20 cellular contexts compared by ENCODE assay signal in genomic region chr9:85136978-85137377, GRCh38.
A peak's percentile ranks its signal among the peaks of the same experiment; 100 is the strongest.
DNase-seq lines count a peak whose midpoint lies in the region; ATAC-seq, FAIRE-seq and TF ChIP-seq lines count a peak whose summit lies in the region.
"Had no signal": no experiment of that assay in that cellular context is flagged by ENCODE, and none has a peak within 500 bp of the region (broad histone marks: within the 10 kb centered on the region; RNA-seq: fewer than 3 reads in every experiment).

No MANE protein-coding gene starts in this region.

- BruUV-seq in GM12878 (replicated peaks; lab: Mats Ljungman, UMichigan): no TSS peak

- TF ChIP-seq RAD21 in GM12878 (IDR thresholded peaks at IDR 0.05; ENCODE audit: insufficient read depth, low read depth, low read length): no peak

- no peak overlapping the region for H3K4me3 ChIP-seq in BLaER1 treated with 17β-estradiol and CSF1 and Interleukin-3, amounts not matched to agents 10 nM and 100 nM
- H3K4me3 ChIP-seq in MM.1S (ENCODE audit: low read length): no peak overlapping the region
- no peak overlapping the region for H3K4me3 ChIP-seq in GM12878
- H3K4me3 ChIP-seq in smooth muscle cell: no peak overlapping the region
- H3K4me3 ChIP-seq in osteoblast (ENCODE audit: insufficient read depth, low read length): no peak overlapping the region
- H3K4me3 ChIP-seq: GM23248 had no signal

- TF ChIP-seq EP300 in GM12878 (IDR thresholded peaks at IDR 0.05; ENCODE audit: borderline replicate concordance in 1 of 2, control insufficient read depth in 1 of 2, low read depth in 2 of 2, low read length in 2 of 2): no peak

- intact Hi-C loops in GM12878 (cut with micrococcal nuclease; ENCODE audit: unreplicated experiment): no loop called here

- FAIRE-seq in GM12878 (lab: Jason Lieb, UNC): no peak
- FAIRE-seq: D721Med, GM12892, GM19239, H1 had no signal

- RAD21 ChIA-PET in GM12878 (lab: Charles Lee; ENCODE audit: unreplicated experiment): interaction anchor here (0.5 to 1.2 kb wide), 3 partner anchors 9 to 170 kb away, joined by 3 read pairs; no protein-coding TSS in a partner anchor

- no peak for ATAC-seq in GM12878

- no peak overlapping the region for H2AFZ ChIP-seq in MM.1S (ENCODE audit: low read length)
- no peak overlapping the region for H2AFZ ChIP-seq in GM12878 (ENCODE audit: control insufficient read depth, low read depth, low read length)
- H2AFZ ChIP-seq in smooth muscle cell (ENCODE audit: low read depth): no peak overlapping the region
- H2AFZ ChIP-seq in osteoblast (ENCODE audit: low read length): no peak overlapping the region
- H2AFZ ChIP-seq: GM23248 had no signal

- in situ Hi-C loops in GM12878 (cut with MboI) (no loop called here), KBM-7 (cut with MboI; ENCODE audit: low pct_unique_long_range_greater_than_20kb, low sequenced_read_pairs) (no loop called here)

- peak overlapping the region; percentile 25 to 59 (median 39); a peak in 21 of 22 replicates for H3K4me2 ChIP-seq in BLaER1 treated with 17β-estradiol and CSF1 and Interleukin-3, amounts not matched to agents 10 nM and 100 nM
- H3K4me2 ChIP-seq in MM.1S (ENCODE audit: low read depth, low read length) (peak overlapping the region; percentile 29; the same call in 1 of the 2 replicates), GM12878 (ENCODE audit: control insufficient read depth, insufficient read depth) (no peak overlapping the region), smooth muscle cell (peak overlapping the region; percentile 21), osteoblast (ENCODE audit: insufficient read depth, low read length) (no peak overlapping the region)

- H3K4me1 ChIP-seq in BLaER1 treated with 17β-estradiol and CSF1 and Interleukin-3, amounts not matched to agents 10 nM and 100 nM: peaks cover 13 to 17% (median 15%) of the 10 kb centered on the region in 10 experiments; a peak in 19 of 20 replicates
- H3K4me1 ChIP-seq in MM.1S (ENCODE audit: low read length) (peaks cover 7% of the 10 kb centered on the region; the same call in 1 of the 2 replicates), GM12878 (ENCODE audit: control insufficient read depth, insufficient read depth, low read length) (no peaks in the 10 kb centered on the region; the same call in 1 of the 2 replicates), smooth muscle cell (ENCODE audit: low read depth) (no peaks in the 10 kb centered on the region), osteoblast (ENCODE audit: insufficient read depth, low read length) (no peaks in the 10 kb centered on the region)

- H4K20me1 ChIP-seq in BLaER1 treated with 17β-estradiol and CSF1 and Interleukin-3, amounts not matched to agents 10 nM and 100 nM: no peaks in the 10 kb centered on the region
- H4K20me1 ChIP-seq in MM.1S (ENCODE audit: insufficient read depth, low read length) (no peaks in the 10 kb centered on the region), GM12878 (ENCODE audit: control insufficient read depth, insufficient read depth) (no peaks in the 10 kb centered on the region), smooth muscle cell (ENCODE audit: low read depth) (no peaks in the 10 kb centered on the region), osteoblast (ENCODE audit: insufficient read depth, low read length) (no peaks in the 10 kb centered on the region)

- H3K9ac ChIP-seq in BLaER1 treated with 17β-estradiol and CSF1 and Interleukin-3, amounts not matched to agents 10 nM and 100 nM: no peak overlapping the region
- H3K9ac ChIP-seq in MM.1S (ENCODE audit: low read length) (no peak overlapping the region), GM12878 (ENCODE audit: control insufficient read depth, insufficient read depth, low read length) (no peak overlapping the region), smooth muscle cell (ENCODE audit: low read depth) (no peak overlapping the region)
- H3K9ac ChIP-seq: GM23248 had no signal

- 11% methylated on average over 6 of the region's 6 CpGs for WGBS in GM12878 (ENCODE audit: insufficient coverage, insufficient replicate concordance, low lambda C conversion rate, missing lambda C conversion rate)
- 95% methylated on average over 6 of the region's 6 CpGs for WGBS in smooth muscle cell (ENCODE audit: low lambda C conversion rate)

- no peak for TF ChIP-seq POLR2A in GM12878 (IDR thresholded peaks at IDR 0.05; ENCODE audit: low read depth, low read length)

- no peaks in the 10 kb centered on the region for H3K36me3 ChIP-seq in BLaER1 treated with 17β-estradiol and CSF1 and Interleukin-3, amounts not matched to agents 10 nM and 100 nM
- H3K36me3 ChIP-seq in MM.1S (replicated peaks; ENCODE audit: insufficient read depth, low read length): no peaks in the 10 kb centered on the region
- no peaks in the 10 kb centered on the region for H3K36me3 ChIP-seq in GM12878 (ENCODE audit: control insufficient read depth in 2 of 2, insufficient read depth in 2 of 2, low read length in 1 of 2)
- H3K36me3 ChIP-seq in smooth muscle cell (ENCODE audit: low read depth): no peaks in the 10 kb centered on the region
- H3K36me3 ChIP-seq in osteoblast (ENCODE audit: insufficient read depth, low read length): no peaks in the 10 kb centered on the region

- peaks cover 6 to 21% (median 17%) of the 10 kb centered on the region in 11 experiments; a peak in 21 of 22 replicates for H3K9me3 ChIP-seq in BLaER1 treated with 17β-estradiol and CSF1 and Interleukin-3, amounts not matched to agents 10 nM and 100 nM (replicated peaks in 1 of 11)
- H3K9me3 ChIP-seq in MM.1S (replicated peaks; ENCODE audit: insufficient read depth, low read length) (no peaks in the 10 kb centered on the region), GM12878 (replicated peaks; ENCODE audit: control insufficient read depth, insufficient read depth, low read length) (no peaks in the 10 kb centered on the region; the same call in 2 of the 3 replicates), smooth muscle cell (replicated peaks; ENCODE audit: low read depth) (no peaks in the 10 kb centered on the region), osteoblast (ENCODE audit: low read depth, low read length) (no peaks in the 10 kb centered on the region)

- no peaks in the 10 kb centered on the region for H3K27me3 ChIP-seq in BLaER1 treated with 17β-estradiol and CSF1 and Interleukin-3, amounts not matched to agents 10 nM and 100 nM
- H3K27me3 ChIP-seq in MM.1S (replicated peaks; ENCODE audit: insufficient read depth, low read length) (no peaks in the 10 kb centered on the region), GM12878 (replicated peaks in 1 of 2; ENCODE audit: control insufficient read depth in 2 of 2, insufficient read depth in 2 of 2, low read length in 1 of 2) (no peaks in the 10 kb centered on the region), smooth muscle cell (ENCODE audit: low read depth) (no peaks in the 10 kb centered on the region), osteoblast (ENCODE audit: insufficient read depth, low read length) (no peaks in the 10 kb centered on the region)

- H3K27ac ChIP-seq in BLaER1 treated with 17β-estradiol and CSF1 and Interleukin-3, amounts not matched to agents 10 nM and 100 nM: no peak overlapping the region
- no peak overlapping the region for H3K27ac ChIP-seq in MM.1S (ENCODE audit: low read length)
- no peak overlapping the region for H3K27ac ChIP-seq in GM12878 (ENCODE audit: control insufficient read depth, insufficient read depth)
- H3K27ac ChIP-seq in smooth muscle cell (ENCODE audit: low read depth): no peak overlapping the region
- H3K27ac ChIP-seq in osteoblast (ENCODE audit: low read depth, low read length): no peak overlapping the region
- H3K27ac ChIP-seq: GM23248 had no signal

- H3K9me2 ChIP-seq in MM.1S (replicated peaks; ENCODE audit: insufficient read depth, low read length): no peaks in the 10 kb centered on the region

- H3K79me2 ChIP-seq in MM.1S (ENCODE audit: low read length): no peaks in the 10 kb centered on the region
- no peaks in the 10 kb centered on the region for H3K79me2 ChIP-seq in GM12878 (ENCODE audit: control insufficient read depth, insufficient read depth, low read length)
- H3K79me2 ChIP-seq in smooth muscle cell (ENCODE audit: low read depth): no peaks in the 10 kb centered on the region
- no peaks in the 10 kb centered on the region for H3K79me2 ChIP-seq in osteoblast (ENCODE audit: insufficient read depth, low read length)

- POLR2A ChIA-PET in GM12878 (lab: Charles Lee): no interaction called here

- no peak for TF ChIP-seq CTCF in MM.1S (IDR thresholded peaks at IDR 0.05; ENCODE audit: low read length)
- no peak for TF ChIP-seq CTCF in GM12878 (IDR thresholded peaks at IDR 0.05 in 2 of 3, conservative IDR thresholded peaks at IDR 0.05 in 1 of 3; ENCODE audit: control insufficient read depth in 2 of 3, extremely low read depth in 1 of 3, insufficient read depth in 1 of 3, low read depth in 3 of 3, low read length in 3 of 3)
- no peak for TF ChIP-seq CTCF in smooth muscle cell (IDR thresholded peaks at IDR 0.05; ENCODE audit: borderline replicate concordance, insufficient read depth, poor library complexity, severe bottlenecking)
- TF ChIP-seq CTCF in osteoblast (IDR thresholded peaks at IDR 0.05; ENCODE audit: extremely low read depth, low read depth, low read length): no peak

- no peak for DNase-seq in MM.1S
- no peak for DNase-seq in GM12878 (ENCODE audit: low read depth, low spot score)
- DNase-seq in smooth muscle cell (lab: John Stamatoyannopoulos, UW; ENCODE audit: unreplicated experiment): no peak
- DNase-seq in KBM-7: no peak
- no peak for DNase-seq in GF-D8 (lab: John Stamatoyannopoulos, UW)
- DNase-seq in osteoblast (ENCODE audit: insufficient read length, low spot score, missing footprints): no peak
- DNase-seq: CD4-positive, alpha-beta T cell; CD8-positive, alpha-beta memory T cell; DMS 273 treated with DMSO at 0.1 percent for 48 hours; DMS79; EL; GDM1; GM23248; H7; HCEC 1CT had no signal

- H3F3A ChIP-seq in MM.1S (ENCODE audit: insufficient read depth, low read length): no peaks in the 10 kb centered on the region
- peaks cover 3% of the 10 kb centered on the region for H3F3A ChIP-seq in smooth muscle cell (ENCODE audit: low read depth)

- SMC1A ChIA-PET in GM12878 (lab: Charles Lee; ENCODE audit: uncharacterized antibody, unreplicated experiment): interaction anchor here (0.6 to 2.0 kb wide), 5 partner anchors 28 to 1513 kb away, joined by 3 to 6 read pairs (median 3); no protein-coding TSS in a partner anchor

- CTCF ChIA-PET in GM12878 (lab: Yijun Ruan, JAX): interaction anchor here (0.6 to 1.6 kb wide), 6 partner anchors 10 to 740 kb away, joined by 3 to 6 read pairs (median 4); no protein-coding TSS in a partner anchor

TF ChIP-seq in GM12878, 131 proteins besides CTCF, POLR2A, EP300 and RAD21 (continues in another document):
- TF ChIP-seq PAX5 (IDR thresholded peaks at IDR 0.05; ENCODE audit: borderline replicate concordance, low read depth, low read length): no peak
- no peak for TF ChIP-seq CEBPB (IDR thresholded peaks at IDR 0.05; ENCODE audit: borderline replicate concordance in 1 of 2, low read depth in 2 of 2, low read length in 2 of 2)

Comparison
In these comparisons a context has a peak if more than half of its experiments do, and no peak if none do; other contexts are left out.
1. H3K4me2 ChIP-seq: peak in BLaER1 treated with 17β-estradiol and CSF1 and Interleukin-3, amounts not matched to agents 10 nM and 100 nM (11 of 11), MM.1S (single experiment) and smooth muscle cell (single experiment); none in GM12878 (single experiment) and osteoblast (single experiment).